Comparison of ENCODE assay signal across 24 cellular contexts in genomic region chr7:19108985-19109946, GRCh38. TPM values are rescaled to one million over a fixed set of nuclear protein-coding genes. Genes with fewer than 3 reads are reported as not detected.
DNase-seq lines count a peak whose midpoint lies in the region; ATAC-seq and TF ChIP-seq lines count a peak whose summit lies in the region.
"Had no signal": no experiment of that assay in that cellular context is flagged by ENCODE, and none has a peak within 500 bp of the region (broad histone marks: within the 10 kb centered on the region; RNA-seq: fewer than 3 reads in every experiment).

No MANE protein-coding gene starts in this region.

- H3K27ac ChIP-seq in HUES64 (ENCODE audit: low read depth, low read length) (no peak overlapping the region), esophagus squamous epithelium (peak overlapping the region; percentile 10 to 91 (median 84)), neural progenitor cell (no peak overlapping the region), left lung (no peak overlapping the region)
- H3K27ac ChIP-seq: WERI-Rb-1 had no signal

- H3K27me3 ChIP-seq in BE2C (no peaks in the 10 kb centered on the region), HUES64 (ENCODE audit: insufficient read depth, low read length) (peaks cover 100% of the 10 kb centered on the region), esophagus squamous epithelium (peaks cover 5 to 100% (median 28%) of the 10 kb centered on the region in 4 donors), neural progenitor cell (peaks cover 100% of the 10 kb centered on the region), left lung (peaks cover 96 to 100% of the 10 kb centered on the region in 2 donors)

- intact Hi-C loops in esophagus squamous epithelium (cut with DNase I): no loop called here
- intact Hi-C loops in left lung (cut with DNase I): no loop called here

- peak overlapping the region; percentile 83 for H3K4me3 Mint-ChIP-seq in neural progenitor cell
- H3K4me3 Mint-ChIP-seq: memory B cell; naive thymus-derived CD8-positive, alpha-beta T cell had no signal

- H3K9ac ChIP-seq in HUES64 (ENCODE audit: low read depth, low read length) (no peak overlapping the region), neural progenitor cell (no peak overlapping the region)

- no peak overlapping the region for H3K27ac Mint-ChIP-seq in neural progenitor cell
- H3K27ac Mint-ChIP-seq: memory B cell had no signal

- no peak for TF ChIP-seq POLR2A in esophagus squamous epithelium (IDR thresholded peaks at IDR 0.05)

- H3K4me2 ChIP-seq in neural progenitor cell: peak overlapping the region; percentile 73

- H3K27me3 Mint-ChIP-seq in neural progenitor cell (ENCODE audit: insufficient read depth, low read depth): peaks cover 89% of the 10 kb centered on the region

- peaks cover 25% of the 10 kb centered on the region for H3K36me3 ChIP-seq in BE2C
- no peaks in the 10 kb centered on the region for H3K36me3 ChIP-seq in HUES64 (ENCODE audit: insufficient read depth, low read length)
- no peaks in the 10 kb centered on the region for H3K36me3 ChIP-seq in esophagus squamous epithelium
- no peaks in the 10 kb centered on the region for H3K36me3 ChIP-seq in neural progenitor cell
- no peaks in the 10 kb centered on the region for H3K36me3 ChIP-seq in left lung
- H3K36me3 ChIP-seq: WERI-Rb-1 had no signal

- 23% methylated on average over 11 of the region's 11 CpGs for WGBS in HUES64
- WGBS in esophagus squamous epithelium, 2 donors: 39% methylated on average over 11 of the region's 11 CpGs

- H3K79me2 ChIP-seq in neural progenitor cell (ENCODE audit: low read depth): no peaks in the 10 kb centered on the region

- H4K20me1 ChIP-seq in neural progenitor cell (ENCODE audit: low read depth): peaks cover 85% of the 10 kb centered on the region

- peaks cover 40% of the 10 kb centered on the region for H3F3A ChIP-seq in neural progenitor cell (ENCODE audit: low read depth)

- DNase-seq in BE2C (no peak), esophagus squamous epithelium (lab: John Stamatoyannopoulos, UW) (no peak), neural progenitor cell (ENCODE audit: low spot score) (no peak), MV-4-11 (lab: John Stamatoyannopoulos, UW) (no peak), HK-2 (ENCODE audit: unreplicated experiment) (no peak), left lung (no peak)
- DNase-seq: activated CD4-positive, alpha-beta T cell treated with anti-CD3 and anti-CD28 coated beads, Interleukin-2, amount 50 U/mL, for 48 hours; activated naive CD4-positive, alpha-beta T cell; activated T-cell treated with anti-CD3 and anti-CD28 coated beads for 4 hours; anterior cingulate cortex; effector CD4-positive, alpha-beta T cell; naive thymus-derived CD8-positive, alpha-beta T cell; NCI-H1417 treated with DMSO at 0.1 percent for 48 hours; SHP77 treated with DMSO at 0.1 percent for 48 hours; stimulated activated CD8-positive, alpha-beta memory T cell treated with anti-CD3 and anti-CD28 coated beads, Interleukin-4, amount 100 ng/mL, for 48 hours; WERI-Rb-1 had no signal

- H3K4me1 Mint-ChIP-seq in neural progenitor cell: peaks cover 27% of the 10 kb centered on the region

- TF ChIP-seq CTCF in BE2C (IDR thresholded peaks at IDR 0.05; ENCODE audit: low read depth, low read length): no peak
- no peak for TF ChIP-seq CTCF in esophagus squamous epithelium (IDR thresholded peaks at IDR 0.05)
- TF ChIP-seq CTCF in neural progenitor cell (IDR thresholded peaks at IDR 0.05): no peak
- no peak for TF ChIP-seq CTCF in left lung (IDR thresholded peaks at IDR 0.05)

- H3K9me3 ChIP-seq in BE2C (no peaks in the 10 kb centered on the region), HUES64 (ENCODE audit: insufficient read depth, low read depth, low read length) (no peaks in the 10 kb centered on the region), esophagus squamous epithelium (no peaks in the 10 kb centered on the region), neural progenitor cell (ENCODE audit: low read depth) (no peaks in the 10 kb centered on the region), left lung (no peaks in the 10 kb centered on the region)

- ATAC-seq in left lung: no peak
- ATAC-seq in HG02852 (IDR thresholded peaks at IDR 0.05; ENCODE audit: unreplicated experiment): no peak
- ATAC-seq: HepG2; naive thymus-derived CD8-positive, alpha-beta T cell had no signal

- H3K9me3 Mint-ChIP-seq in neural progenitor cell: no peaks in the 10 kb centered on the region

- H2AFZ ChIP-seq in neural progenitor cell (replicated peaks): no peak overlapping the region

- H3K36me3 Mint-ChIP-seq in neural progenitor cell: no peaks in the 10 kb centered on the region

- peak overlapping the region; percentile 79 for H3K4me3 ChIP-seq in BE2C (ENCODE audit: low read depth, low read length)
- H3K4me3 ChIP-seq in HUES64 (ENCODE audit: low read length): peak overlapping the region; percentile 55
- H3K4me3 ChIP-seq in esophagus squamous epithelium: peak overlapping the region in 2 of 4 donors; percentile 45 to 58
- no peak overlapping the region for H3K4me3 ChIP-seq in neural progenitor cell
- H3K4me3 ChIP-seq in left lung: no peak overlapping the region

- H3K4me1 ChIP-seq in BE2C: peaks cover 37% of the 10 kb centered on the region
- peaks cover 51% of the 10 kb centered on the region for H3K4me1 ChIP-seq in HUES64 (ENCODE audit: insufficient read depth, low read length)
- peaks cover 0 to 30% (median 19%) of the 10 kb centered on the region in 3 donors for H3K4me1 ChIP-seq in esophagus squamous epithelium
- H3K4me1 ChIP-seq in neural progenitor cell: peaks cover 19% of the 10 kb centered on the region
- peaks cover 5 to 17% of the 10 kb centered on the region in 2 donors for H3K4me1 ChIP-seq in left lung

RNA-seq across cellular contexts. Expression of gene TWIST1, which starts 8.2 kb away (rescaled TPM):
- polyA plus RNA-seq in BE2C (2012; ENCODE audit: insufficient read depth, insufficient read length, low read depth): 211 TPM
- polyA plus RNA-seq in HUES64 (2013, experiment 1 of 2): 3.5 TPM
- polyA plus RNA-seq in HUES64 (2013, experiment 2 of 2): 2.6 TPM
- 10 to 100 TPM in 1 of 4 donors, 1 to 10 TPM in 2, not detected in 1; 2.5 to 20.0 (median 8.0) TPM for total RNA-seq in esophagus squamous epithelium
- total RNA-seq in neural progenitor cell (ENCODE audit: low replicate concordance): not detected in 2 replicates
- total RNA-seq in left lung: under 1 TPM in 1 of 2 donors, not detected in 1; 0.47 TPM
- total RNA-seq: HepG2; naive thymus-derived CD8-positive, alpha-beta T cell; OCI-LY7 had no signal
- polyA plus RNA-seq: HepG2; naive thymus-derived CD8-positive, alpha-beta T cell had no signal

RNA-seq across cellular contexts. Expression of gene FERD3L, which starts 36.0 kb away (rescaled TPM):
- not detected for polyA plus RNA-seq in BE2C (2012; ENCODE audit: insufficient read depth, insufficient read length, low read depth)
- polyA plus RNA-seq in HUES64 (2013, experiment 1 of 2): not detected
- not detected for polyA plus RNA-seq in HUES64 (2013, experiment 2 of 2)
- total RNA-seq in esophagus squamous epithelium: not detected
- total RNA-seq in neural progenitor cell (ENCODE audit: low replicate concordance): not detected in 2 replicates
- not detected for total RNA-seq in left lung
- total RNA-seq: HepG2; naive thymus-derived CD8-positive, alpha-beta T cell; OCI-LY7; pulmonary artery endothelial cell; T-helper 2 cell treated with Interferon-gamma antibody and Interleukin-4, amounts not matched to agents 100 ng/mL and 5 ng/mL, for 36 hours had no signal
- polyA plus RNA-seq: esophagus; HepG2; naive thymus-derived CD8-positive, alpha-beta T cell had no signal

Comparison
In these comparisons a context has a peak if more than half of its experiments do, and no peak if none do; other contexts are left out.
1. H3K4me3 ChIP-seq: peak in BE2C (single experiment) and HUES64 (single experiment); none in neural progenitor cell (single experiment) and left lung (0 of 2).
2. H3K27ac ChIP-seq: peak in esophagus squamous epithelium (4 of 4); none in HUES64 (single experiment), neural progenitor cell (single experiment) and left lung (0 of 2).